In the genomic region with DNA sequence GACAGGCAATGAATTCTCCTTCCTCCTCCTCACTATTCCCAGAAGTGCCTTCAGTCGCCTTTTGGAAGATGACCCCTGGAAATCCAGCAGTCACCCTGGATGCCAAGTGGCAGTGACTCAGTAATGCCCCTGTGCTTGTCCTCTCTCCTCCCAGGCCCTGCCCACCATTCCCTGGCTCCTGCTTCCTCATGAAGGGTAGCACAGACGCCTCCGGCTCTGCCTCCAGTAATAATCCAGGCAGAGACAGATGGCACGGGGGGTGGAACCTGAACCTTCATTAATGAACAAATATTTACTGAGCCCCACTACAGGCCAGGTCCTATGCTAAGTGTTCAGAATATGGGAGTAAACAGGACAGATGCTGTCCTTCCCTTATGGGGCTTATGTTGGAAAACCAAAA, we compare ENCODE assay signal across 20 cellular contexts. TPM values are rescaled to one million over a fixed set of nuclear protein-coding genes. Genes with fewer than 3 reads are reported as not detected.
DNase-seq lines count a peak whose midpoint lies in the region; ATAC-seq lines count a peak whose summit lies in the region.
"Had no signal": no experiment of that assay in that cellular context is flagged by ENCODE, and none has a peak within 500 bp of the region (broad histone marks: within the 10 kb centered on the region; RNA-seq: fewer than 3 reads in every experiment).

No MANE protein-coding gene starts in this region.

- intact Hi-C loops in aorta (cut with DNase I): no loop called here

- 73% methylated on average over 4 of the region's 4 CpGs for WGBS in aorta, 2 donors

- H3K4me3 ChIP-seq in aorta (ENCODE audit: low read length in 2 of 2): no peak overlapping the region
- H3K4me3 ChIP-seq: neural progenitor cell, PC-9, SK-N-MC, thoracic aorta had no signal

- H3K27ac ChIP-seq in aorta (ENCODE audit: low read depth in 1 of 2, low read length in 2 of 2): no peak overlapping the region
- H3K27ac ChIP-seq: neural progenitor cell, PC-9, SK-N-MC, thoracic aorta had no signal

- no peak for ATAC-seq in HG02623 (IDR thresholded peaks at IDR 0.05; ENCODE audit: unreplicated experiment)
- ATAC-seq in aorta (ENCODE audit: low FRiP score): no peak
- ATAC-seq: activated T-cell treated with anti-CD3 and anti-CD28 coated beads, Interleukin-2, amount 50 U/mL, for 72 hours had no signal

- no peaks in the 10 kb centered on the region for H3K36me3 ChIP-seq in aorta (ENCODE audit: control insufficient read depth in 1 of 2, insufficient read depth in 2 of 2, low read length in 1 of 2)
- H3K36me3 ChIP-seq: neural progenitor cell, thoracic aorta had no signal

- DNase-seq in DMS153 treated with DMSO at 0.1 percent for 48 hours (lab: John Stamatoyannopoulos, UW; ENCODE audit: unreplicated experiment): peak; percentile 71
- peak; percentile 88 for DNase-seq in NCI-H1694 (lab: John Stamatoyannopoulos, UW)
- peak; percentile 95 for DNase-seq in NCI-H748 (lab: John Stamatoyannopoulos, UW; ENCODE audit: unreplicated experiment)
- peak; percentile 9 for DNase-seq in myocyte (ENCODE audit: low read depth)
- DNase-seq in RPMI8226: no peak
- DNase-seq in AML-193 (lab: John Stamatoyannopoulos, UW): no peak
- no peak for DNase-seq in aorta
- DNase-seq: activated CD4-positive, CD25-positive, alpha-beta regulatory T cell; activated T-cell treated with anti-CD3 and anti-CD28 coated beads, Interleukin-2, amount 50 U/mL, for 72 hours; cortex of kidney; foreskin fibroblast; hypothalamus; kidney; midbrain; PC-9; retina had no signal

- no peaks in the 10 kb centered on the region for H3K9me3 ChIP-seq in aorta (ENCODE audit: control insufficient read depth, low read length)
- H3K9me3 ChIP-seq: thoracic aorta had no signal

- no peaks in the 10 kb centered on the region for H3K4me1 ChIP-seq in aorta (ENCODE audit: control insufficient read depth in 1 of 2, insufficient read depth in 2 of 2, low read length in 2 of 2)

- H3K27me3 ChIP-seq in aorta (ENCODE audit: control insufficient read depth in 1 of 2, insufficient read depth in 2 of 2, low read length in 1 of 2): no peaks in the 10 kb centered on the region
- H3K27me3 ChIP-seq: neural progenitor cell had no signal

RNA-seq across cellular contexts. Expression of a gene that starts 23.2 kb away (rescaled TPM):
- 0.05 TPM in 1 of 2 replicates, not detected in the other for total RNA-seq in myocyte
- polyA plus RNA-seq in myocyte (2012): not detected
- total RNA-seq in aorta: under 1 TPM in 1 of 2 donors, not detected in 1; 0.36 TPM
- 1 to 10 TPM in 1 of 2 donors, under 1 TPM in 1; 0.08 to 2.0 TPM for polyA plus RNA-seq in aorta
- total RNA-seq: activated T-cell treated with anti-CD3 and anti-CD28 coated beads, Interleukin-2, amount 50 U/mL, for 72 hours; PC-9; thoracic aorta had no signal

Comparison
In these comparisons a context has a peak if more than half of its experiments do, and no peak if none do; other contexts are left out.
1. DNase-seq: peak in DMS153 treated with DMSO at 0.1 percent for 48 hours (single experiment), NCI-H1694 (single experiment), NCI-H748 (single experiment) and myocyte (single experiment); none in RPMI8226 (single experiment), AML-193 (0 of 2) and aorta (0 of 2).